Comparison of ENCODE assay signal across 12 cellular contexts in genomic region chr16:84557504-84557903, GRCh38.
"Had no signal": no experiment of that assay in that cellular context is flagged by ENCODE, and none has a peak within 500 bp of the region (broad histone marks: within the 10 kb centered on the region; RNA-seq: fewer than 3 reads in every experiment).

No MANE protein-coding gene starts in this region.

- H3K27ac ChIP-seq: dorsolateral prefrontal cortex, hepatocyte, pancreas, stomach, uterus had no signal

- H3K9me3 ChIP-seq: pancreas, stomach, uterus had no signal

- H3K36me3 ChIP-seq: pancreas, uterus had no signal

- H3K4me1 ChIP-seq: pancreas, uterus had no signal

- ATAC-seq: pancreas, T-helper 17 cell had no signal

- H3K4me3 Mint-ChIP-seq: neural crest cell, T-helper 17 cell had no signal

- H3K27me3 ChIP-seq: hepatocyte, pancreas, uterus had no signal

- H3K27ac Mint-ChIP-seq: T-helper 17 cell had no signal

- H3K9me3 Mint-ChIP-seq: neural crest cell had no signal

- H3K27me3 Mint-ChIP-seq: T-helper 17 cell had no signal

- H3K4me3 ChIP-seq: dorsolateral prefrontal cortex, hepatocyte, pancreas, stomach, uterus had no signal

- DNase-seq: activated CD4-positive, alpha-beta T cell treated with anti-CD3 and anti-CD28 coated beads, Interleukin-2, amount 50 U/mL, for 48 hours; activated CD8-positive, alpha-beta memory T cell treated with anti-CD3 and anti-CD28 coated beads, Interleukin-2, amount 50 U/mL, for 48 hours; activated naive CD4-positive, alpha-beta T cell treated with anti-CD3 and anti-CD28 coated beads, Interleukin-2, amount 50 U/mL, for 16 hours; dorsolateral prefrontal cortex; stimulated activated CD4-positive, alpha-beta T cell treated with anti-CD3 and anti-CD28 coated beads, Interleukin-15, amount 100 ng/mL, for 24 hours; stimulated activated CD4-positive, alpha-beta T cell treated with anti-CD3 and anti-CD28 coated beads, Interleukin-4, amount 100 ng/mL, for 24 hours; stomach; T-helper 17 cell; uterus had no signal
